ENCODE assay signal across 17 cellular contexts in the genomic region with DNA sequence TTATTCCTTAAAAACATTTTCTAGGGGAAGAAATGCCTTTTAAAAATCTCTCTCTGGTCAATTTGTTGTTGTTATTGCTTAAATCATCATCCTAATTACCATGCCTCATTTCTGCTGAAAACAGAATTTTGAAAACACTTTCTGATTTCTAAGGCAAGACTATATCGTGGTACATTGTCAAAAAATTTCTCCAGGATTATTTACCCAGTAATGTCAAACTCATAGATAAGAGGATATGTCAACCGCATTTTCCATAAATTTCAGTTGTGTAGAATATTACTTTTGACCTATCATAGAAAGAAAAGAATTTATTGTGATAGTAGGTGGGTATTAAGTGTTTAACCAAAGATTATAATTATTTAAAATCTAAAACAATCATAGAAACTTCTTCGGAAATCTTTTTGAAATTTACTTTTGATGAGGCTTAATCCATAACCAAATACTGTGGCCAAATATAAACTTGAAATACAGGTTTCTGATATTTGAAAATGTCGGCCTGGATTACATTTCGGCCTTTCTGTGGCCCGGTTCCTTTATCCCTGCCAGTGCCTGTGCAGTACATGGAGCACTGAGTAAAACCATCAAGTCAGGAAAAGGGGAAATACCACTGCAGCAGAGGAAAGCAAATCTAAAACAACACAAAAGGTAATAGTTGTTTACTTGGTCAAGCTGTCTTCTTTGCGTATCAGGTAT.
DNase-seq lines count a peak whose midpoint lies in the region; ATAC-seq and TF ChIP-seq lines count a peak whose summit lies in the region.
"Had no signal": no experiment of that assay in that cellular context is flagged by ENCODE, and none has a peak within 500 bp of the region (broad histone marks: within the 10 kb centered on the region; RNA-seq: fewer than 3 reads in every experiment).

No MANE protein-coding gene starts in this region.

- H3K9me3 Mint-ChIP-seq in Caco-2 (ENCODE audit: unreplicated experiment) = peaks cover 17% of the 10 kb centered on the region
- H3K9me3 Mint-ChIP-seq: CD8-positive, alpha-beta T cell had no signal

- H3K4me3 Mint-ChIP-seq in Caco-2 (ENCODE audit: unreplicated experiment) = peak overlapping the region; percentile 42
- H3K4me3 Mint-ChIP-seq: CD14-positive monocyte; CD8-positive, alpha-beta T cell had no signal

- H3K27me3 Mint-ChIP-seq in Caco-2 (ENCODE audit: insufficient read depth, unreplicated experiment) = no peaks in the 10 kb centered on the region

- CTCF ChIA-PET in Caco-2 (lab: Charles Lee) = no interaction called here

- H3K9me3 ChIP-seq in Caco-2 = no peaks in the 10 kb centered on the region
- H3K9me3 ChIP-seq in prostate gland = no peaks in the 10 kb centered on the region
- H3K9me3 ChIP-seq: A549, BE2C had no signal

- TF ChIP-seq CTCF in Caco-2 (IDR thresholded peaks at IDR 0.05; ENCODE audit: insufficient read depth in 1 of 2, low read depth in 1 of 2, low read length in 1 of 2, severe bottlenecking in 1 of 2, unreplicated experiment in 1 of 2) = no peak
- no peak for TF ChIP-seq CTCF in VCaP (conservative IDR thresholded peaks at IDR 0.05)
- TF ChIP-seq CTCF in prostate gland (IDR thresholded peaks at IDR 0.05) = no peak

- 45% methylated on average over 7 of the region's 7 CpGs for WGBS in prostate gland

- ATAC-seq in left colon (no peak), HG02642 (IDR thresholded peaks at IDR 0.05; ENCODE audit: poor library complexity, unreplicated experiment) (no peak)
- ATAC-seq: A549; CD8-positive, alpha-beta T cell had no signal

- H3K27me3 ChIP-seq in Caco-2 (replicated peaks; ENCODE audit: control insufficient read depth, insufficient read depth, low read length) = no peaks in the 10 kb centered on the region
- no peaks in the 10 kb centered on the region for H3K27me3 ChIP-seq in prostate gland (replicated peaks; ENCODE audit: insufficient read depth)
- H3K27me3 ChIP-seq: BE2C had no signal

- H3K36me3 ChIP-seq in Caco-2 (ENCODE audit: control insufficient read depth, insufficient read depth, low read length) (no peaks in the 10 kb centered on the region), prostate gland (no peaks in the 10 kb centered on the region)
- H3K36me3 ChIP-seq: BE2C had no signal

- no TSS peak for BruUV-seq in Caco-2 (replicated peaks; lab: Mats Ljungman, UMichigan)

- H3K4me3 ChIP-seq in Caco-2 (ENCODE audit: low read depth, low read length) = no peak overlapping the region
- H3K4me3 ChIP-seq in prostate gland = no peak overlapping the region
- H3K4me3 ChIP-seq: A549, GM23248 had no signal

- H3K36me3 Mint-ChIP-seq in Caco-2 (ENCODE audit: insufficient read depth, unreplicated experiment) = no peaks in the 10 kb centered on the region
- H3K36me3 Mint-ChIP-seq: CD14-positive monocyte; CD8-positive, alpha-beta T cell had no signal

- DNase-seq in Caco-2 (peak; percentile 68 to 72), HT-29 (ENCODE audit: low spot score) (peak; percentile 38), prostate gland (ENCODE audit: low spot score) (peak; percentile 28), KG1 (lab: John Stamatoyannopoulos, UW) (no peak), left colon (no peak)
- DNase-seq: BE2C; CD8-positive, alpha-beta T cell; COR-L47; DMS79; GM23248; H7; IMR-90; KBM-7 had no signal

- intact Hi-C loops in Caco-2 (cut with micrococcal nuclease; ENCODE audit: unreplicated experiment) = loop anchor here (5.0 kb wide), 2 partner anchors 104 to 176 kb away; a partner anchor contains a TSS
- intact Hi-C loops in prostate gland (cut with DNase I) = no loop called here
- intact Hi-C loops in left colon (cut with DNase I, micrococcal nuclease) = no loop called here

- peak overlapping the region; percentile 79 for H3K27ac ChIP-seq in VCaP
- no peak overlapping the region for H3K27ac ChIP-seq in prostate gland
- H3K27ac ChIP-seq: A549, GM23248 had no signal

- H3K27ac Mint-ChIP-seq in Caco-2 (ENCODE audit: unreplicated experiment) = peak overlapping the region; percentile 19
- H3K27ac Mint-ChIP-seq: CD8-positive, alpha-beta T cell had no signal

- H3K4me1 ChIP-seq in Caco-2 (peaks cover 25% of the 10 kb centered on the region), prostate gland (replicated peaks) (no peaks in the 10 kb centered on the region)
- H3K4me1 ChIP-seq: A549, BE2C had no signal

- POLR2A ChIA-PET in Caco-2 (lab: Charles Lee) = no interaction called here

- TF ChIP-seq POLR2A in prostate gland (IDR thresholded peaks at IDR 0.05) = no peak

- H3K4me1 Mint-ChIP-seq in Caco-2 (ENCODE audit: low read depth, unreplicated experiment) = peaks cover 35% of the 10 kb centered on the region
- H3K4me1 Mint-ChIP-seq: CD14-positive monocyte had no signal

Comparison
In these comparisons a context has a peak if more than half of its experiments do, and no peak if none do; other contexts are left out.
1. DNase-seq: peak in Caco-2 (2 of 2), HT-29 (single experiment) and prostate gland (single experiment); none in KG1 (single experiment) and left colon (0 of 2).